Comparison of ENCODE assay signal across 7 cellular contexts in genomic region chr2:129642526-129643043, GRCh38.
"Had no signal": no experiment of that assay in that cellular context is flagged by ENCODE, and none has a peak within 500 bp of the region (broad histone marks: within the 10 kb centered on the region; RNA-seq: fewer than 3 reads in every experiment).

No MANE protein-coding gene starts in this region.

- H3K9me3 Mint-ChIP-seq: H9 had no signal

- H3K4me1 Mint-ChIP-seq: H9 had no signal

- DNase-seq: GOT3, H9, HFFc6, IMR-90, KG1 had no signal

- H3K4me3 ChIP-seq: K562 had no signal

- H3K27ac Mint-ChIP-seq: H9, HFFc6 had no signal

- ATAC-seq: HCT116, K562 had no signal

- H3K4me3 Mint-ChIP-seq: H9, HFFc6 had no signal
